17 cellular contexts compared by ENCODE assay signal in the genomic region with DNA sequence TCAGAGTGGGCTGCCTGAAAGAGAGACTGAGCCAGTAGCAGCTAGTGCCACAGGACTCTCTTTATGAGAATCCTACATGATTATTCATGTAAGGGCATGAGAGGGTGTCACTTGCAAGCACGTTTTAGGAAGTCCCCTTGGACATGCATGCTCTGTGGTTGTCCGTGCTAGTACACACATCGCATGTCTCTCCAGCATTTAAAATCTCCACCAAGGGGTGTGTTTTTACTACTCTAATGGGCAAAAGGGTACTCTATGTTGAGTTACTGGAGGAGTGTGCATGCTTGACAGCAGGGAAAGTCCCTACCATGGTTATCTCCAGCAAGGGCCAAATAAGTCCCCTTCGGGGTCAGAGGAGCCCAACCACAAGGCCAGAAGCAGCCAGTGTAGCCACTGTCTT.
DNase-seq lines count a peak whose midpoint lies in the region; ATAC-seq lines count a peak whose summit lies in the region.
"Had no signal": no experiment of that assay in that cellular context is flagged by ENCODE, and none has a peak within 500 bp of the region (broad histone marks: within the 10 kb centered on the region; RNA-seq: fewer than 3 reads in every experiment).

No MANE protein-coding gene starts in this region.

- H3K27me3 Mint-ChIP-seq in CD4-positive, alpha-beta memory T cell: peaks cover 4 to 6% of the 10 kb centered on the region in 2 donors
- H3K27me3 Mint-ChIP-seq: activated naive CD4-positive, alpha-beta T cell treated with anti-CD3 and anti-CD28 coated beads, Interleukin-2, amount 10 ng/mL, durations not matched to agents 7 days and 5 days had no signal

- no peak overlapping the region for H3K4me3 ChIP-seq in CD4-positive, alpha-beta memory T cell (ENCODE audit: low read length in 2 of 2)
- H3K4me3 ChIP-seq: BLaER1 treated with 17β-estradiol and CSF1 and Interleukin-3, amounts not matched to agents 10 nM and 100 nM; HAP-1; SK-N-MC; skin epidermis had no signal

- ATAC-seq in GM18870 (IDR thresholded peaks at IDR 0.05; ENCODE audit: unreplicated experiment) (peak; percentile 71), GM21717 (IDR thresholded peaks at IDR 0.05; ENCODE audit: unreplicated experiment) (peak; percentile 78), HG03045 (IDR thresholded peaks at IDR 0.05; ENCODE audit: unreplicated experiment) (peak; percentile 72), GM21528 (IDR thresholded peaks at IDR 0.05; ENCODE audit: low FRiP score, unreplicated experiment) (no peak), GM19455 (IDR thresholded peaks at IDR 0.05; ENCODE audit: unreplicated experiment) (no peak)

- H3K4me3 Mint-ChIP-seq in CD4-positive, alpha-beta memory T cell: no peak overlapping the region
- H3K4me3 Mint-ChIP-seq: activated naive CD4-positive, alpha-beta T cell treated with anti-CD3 and anti-CD28 coated beads, Interleukin-2, amount 10 ng/mL, durations not matched to agents 7 days and 5 days had no signal

- H3K27ac ChIP-seq in CD4-positive, alpha-beta memory T cell (ENCODE audit: low read depth, low read length): no peak overlapping the region
- H3K27ac ChIP-seq: BLaER1 treated with 17β-estradiol and CSF1 and Interleukin-3, amounts not matched to agents 10 nM and 100 nM; SK-N-MC; skin epidermis had no signal

- no peaks in the 10 kb centered on the region for H3K36me3 Mint-ChIP-seq in CD4-positive, alpha-beta memory T cell
- H3K36me3 Mint-ChIP-seq: activated naive CD4-positive, alpha-beta T cell treated with anti-CD3 and anti-CD28 coated beads, Interleukin-2, amount 10 ng/mL, durations not matched to agents 7 days and 5 days had no signal

- POLR2A ChIA-PET in CD4-positive, alpha-beta memory T cell (lab: Charles Lee; ENCODE audit: partially characterized antibody): no interaction called here

- H3K27ac Mint-ChIP-seq in CD4-positive, alpha-beta memory T cell: no peak overlapping the region
- H3K27ac Mint-ChIP-seq: activated naive CD4-positive, alpha-beta T cell treated with anti-CD3 and anti-CD28 coated beads, Interleukin-2, amount 10 ng/mL, durations not matched to agents 7 days and 5 days had no signal

- no peaks in the 10 kb centered on the region for H3K36me3 ChIP-seq in CD4-positive, alpha-beta memory T cell (ENCODE audit: insufficient read depth, low read length)
- H3K36me3 ChIP-seq: BLaER1 treated with 17β-estradiol and CSF1 and Interleukin-3, amounts not matched to agents 10 nM and 100 nM; HAP-1 had no signal

- H3K4me1 ChIP-seq in CD4-positive, alpha-beta memory T cell (ENCODE audit: insufficient read depth, low read length): no peaks in the 10 kb centered on the region
- H3K4me1 ChIP-seq: BLaER1 treated with 17β-estradiol and CSF1 and Interleukin-3, amounts not matched to agents 10 nM and 100 nM; HAP-1 had no signal

- no peaks in the 10 kb centered on the region for H3K27me3 ChIP-seq in CD4-positive, alpha-beta memory T cell (ENCODE audit: insufficient read depth, low read length)
- H3K27me3 ChIP-seq: BLaER1 treated with 17β-estradiol and CSF1 and Interleukin-3, amounts not matched to agents 10 nM and 100 nM had no signal

- no peaks in the 10 kb centered on the region for H3K9me3 ChIP-seq in CD4-positive, alpha-beta memory T cell (ENCODE audit: control insufficient read depth in 1 of 2, low read length in 2 of 2)
- H3K9me3 ChIP-seq: BLaER1 treated with 17β-estradiol and CSF1 and Interleukin-3, amounts not matched to agents 10 nM and 100 nM; HAP-1 had no signal

- intact Hi-C loops in CD4-positive, alpha-beta memory T cell (cut with micrococcal nuclease): no loop called here

- CTCF ChIA-PET in CD4-positive, alpha-beta memory T cell (lab: Charles Lee; ENCODE audit: partially characterized antibody): no interaction called here

- H3K9me3 Mint-ChIP-seq in CD4-positive, alpha-beta memory T cell: peaks cover 0 to 1% (median 0%) of the 10 kb centered on the region in 8 donors
- H3K9me3 Mint-ChIP-seq: activated naive CD4-positive, alpha-beta T cell treated with anti-CD3 and anti-CD28 coated beads, Interleukin-2, amount 10 ng/mL, durations not matched to agents 7 days and 5 days had no signal

- DNase-seq in glomerular visceral epithelial cell (ENCODE audit: extremely low spot score) (peak; percentile 33), NCI-H187 treated with DMSO at 0.1 percent for 48 hours (lab: John Stamatoyannopoulos, UW) (no peak)
- no peak for DNase-seq in CD4-positive, alpha-beta memory T cell
- DNase-seq: activated CD8-positive, alpha-beta memory T cell treated with anti-CD3 and anti-CD28 coated beads for 24 hours; activated naive CD4-positive, alpha-beta T cell treated with anti-CD3 and anti-CD28 coated beads, Interleukin-2, amount 10 ng/mL, durations not matched to agents 7 days and 5 days; effector CD8-positive, alpha-beta T cell; NCI-H2171 treated with DMSO at 0.1 percent for 48 hours; nucleus accumbens had no signal

- H3K4me1 Mint-ChIP-seq in CD4-positive, alpha-beta memory T cell: peaks cover 0 to 4% (median 0%) of the 10 kb centered on the region in 4 donors
- H3K4me1 Mint-ChIP-seq: activated naive CD4-positive, alpha-beta T cell treated with anti-CD3 and anti-CD28 coated beads, Interleukin-2, amount 10 ng/mL, durations not matched to agents 7 days and 5 days had no signal

Comparison
In these comparisons a context has a peak if more than half of its experiments do, and no peak if none do; other contexts are left out.
1. ATAC-seq: peak in GM18870 (single experiment), GM21717 (single experiment) and HG03045 (single experiment); none in GM21528 (single experiment) and GM19455 (single experiment).